In the genomic region with DNA sequence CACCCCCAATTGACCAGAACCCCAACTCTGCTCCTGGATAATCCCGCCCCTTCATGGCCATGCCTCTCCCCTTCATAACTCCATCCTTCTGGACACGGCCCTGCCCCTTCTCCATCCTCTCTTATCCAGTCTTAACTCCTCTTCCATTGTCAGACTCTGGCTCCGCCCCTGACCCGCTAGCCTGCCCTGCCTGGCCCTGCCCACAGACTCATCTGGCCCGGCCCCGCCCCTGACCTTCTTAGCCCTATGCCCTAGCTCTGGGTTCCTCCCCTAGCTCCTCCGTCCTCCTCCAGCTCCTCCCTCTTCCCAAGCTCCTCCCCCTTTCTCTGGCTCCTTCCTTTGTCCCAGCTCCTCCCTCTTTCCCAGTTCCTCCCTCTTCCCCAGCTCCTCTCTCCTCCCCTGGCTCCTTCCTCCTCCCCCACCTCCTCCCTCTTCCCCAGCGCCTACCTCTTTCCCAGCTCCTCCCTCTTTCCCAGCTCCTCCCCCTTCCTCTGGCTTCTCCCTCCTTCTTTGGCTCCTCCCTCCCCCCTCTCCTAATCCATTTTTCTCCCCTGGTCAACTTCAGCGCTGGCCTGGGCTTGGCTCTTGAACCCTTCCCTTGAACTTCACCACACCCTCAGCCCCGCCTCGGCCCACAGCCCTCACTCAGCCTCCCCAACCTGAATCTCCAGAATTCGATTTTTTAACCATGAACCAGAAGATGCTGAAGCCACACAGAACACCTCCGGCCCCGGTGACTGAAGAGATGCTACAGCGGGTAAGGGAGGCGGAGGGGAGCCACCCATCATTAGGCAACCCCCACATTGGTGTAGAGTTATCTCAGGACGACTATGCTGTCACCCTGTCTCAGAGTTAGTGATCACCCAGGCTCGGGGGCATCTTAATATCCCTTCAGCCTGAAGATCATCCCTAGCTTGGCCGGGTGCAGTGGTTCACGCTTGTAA, we compare ENCODE assay signal across 8 cellular contexts. TPM values are rescaled to one million over a fixed set of nuclear protein-coding genes. Genes with fewer than 3 reads are reported as not detected.
DNase-seq lines count a peak whose midpoint lies in the region; ATAC-seq, FAIRE-seq and TF ChIP-seq lines count a peak whose summit lies in the region.

No MANE protein-coding gene starts in this region.

- TF ChIP-seq CTCF in Calu3 (IDR thresholded peaks at IDR 0.05; ENCODE audit: unreplicated experiment) (no peak), GM12878 (IDR thresholded peaks at IDR 0.05 in 2 of 3, conservative IDR thresholded peaks at IDR 0.05 in 1 of 3; ENCODE audit: control insufficient read depth in 2 of 3, extremely low read depth in 1 of 3, insufficient read depth in 1 of 3, low read depth in 3 of 3, low read length in 3 of 3) (no peak)

- H3K36me3 Mint-ChIP-seq in Calu3 (ENCODE audit: insufficient read depth, unreplicated experiment): peaks cover 5% of the 10 kb centered on the region

- no peaks in the 10 kb centered on the region for H3K27me3 ChIP-seq in GM12878 (replicated peaks in 1 of 2; ENCODE audit: control insufficient read depth in 2 of 2, insufficient read depth in 2 of 2, low read length in 1 of 2)
- H3K27me3 ChIP-seq in iPS-15b (ENCODE audit: control insufficient read depth, insufficient read depth, low read length): peaks cover 7% of the 10 kb centered on the region

- H3K27ac Mint-ChIP-seq in Calu3 (ENCODE audit: unreplicated experiment): peak overlapping the region; percentile 36

- no peaks in the 10 kb centered on the region for H4K20me1 ChIP-seq in GM12878 (ENCODE audit: control insufficient read depth, insufficient read depth)

- H3K27ac ChIP-seq in GM12878 (ENCODE audit: control insufficient read depth, insufficient read depth): no peak overlapping the region

- no peaks in the 10 kb centered on the region for H3K9me3 Mint-ChIP-seq in Calu3 (ENCODE audit: low read depth, unreplicated experiment)

- ATAC-seq in GM12878 (peak; percentile 86), HG03520 (IDR thresholded peaks at IDR 0.05; ENCODE audit: unreplicated experiment) (no peak)

- no peak overlapping the region for H3K4me3 Mint-ChIP-seq in Calu3 (ENCODE audit: low read depth, unreplicated experiment)

- POLR2A ChIA-PET in GM12878 (lab: Charles Lee): interaction anchor here (0.6 kb wide), 1 partner anchor 81 kb away, joined by 4 read pairs; no protein-coding TSS in a partner anchor

- no peaks in the 10 kb centered on the region for H3K36me3 ChIP-seq in GM12878 (ENCODE audit: control insufficient read depth in 2 of 2, insufficient read depth in 2 of 2, low read length in 1 of 2)
- H3K36me3 ChIP-seq in iPS-15b (ENCODE audit: control insufficient read depth, insufficient read depth, low read length): no peaks in the 10 kb centered on the region

- SMC1A ChIA-PET in GM12878 (lab: Charles Lee; ENCODE audit: uncharacterized antibody, unreplicated experiment): no interaction called here

- DNase-seq in Calu3 (peak; percentile 69), KBM-7 (peak; percentile 96), RPMI7951 (ENCODE audit: low read depth) (peak; percentile 94), GM12878 (ENCODE audit: low read depth, low spot score) (no peak), middle frontal gyrus (ENCODE audit: extremely low spot score, low spot score) (no peak)
- peak; percentile 77 for DNase-seq in stimulated activated CD4-positive, alpha-beta T cell treated with anti-CD3 and anti-CD28 coated beads, Interleukin-1b, Interleukin-23, amount 100 ng/mL, for 48 hours

- CTCF ChIA-PET in Calu3 (lab: Charles Lee) (interaction anchor here (0.8 kb wide), 2 partner anchors 9 to 123 kb away, joined by 6 read pairs; a partner anchor contains a TSS), GM12878 (lab: Yijun Ruan, JAX) (interaction anchor here (0.8 kb wide), 1 partner anchor 149 kb away, joined by 5 read pairs; no protein-coding TSS in a partner anchor)

- intact Hi-C loops in Calu3 (cut with micrococcal nuclease; ENCODE audit: unreplicated experiment): no loop called here
- intact Hi-C loops in GM12878 (cut with micrococcal nuclease; ENCODE audit: unreplicated experiment): no loop called here

- FAIRE-seq in GM12878 (lab: Jason Lieb, UNC): no peak

- H3K4me1 ChIP-seq in GM12878 (ENCODE audit: control insufficient read depth, insufficient read depth, low read length) (no peaks in the 10 kb centered on the region), iPS-15b (ENCODE audit: control insufficient read depth, insufficient read depth, low read length) (peaks cover 4% of the 10 kb centered on the region)

- BruUV-seq in Calu3 (replicated peaks; lab: Mats Ljungman, UMichigan) (no TSS peak), GM12878 (replicated peaks; lab: Mats Ljungman, UMichigan) (no TSS peak)

- in situ Hi-C loops in KBM-7 (cut with MboI; ENCODE audit: low pct_unique_long_range_greater_than_20kb, low sequenced_read_pairs) (no loop called here), GM12878 (cut with MboI) (no loop called here)

- no peak overlapping the region for H2AFZ ChIP-seq in GM12878 (ENCODE audit: control insufficient read depth, low read depth, low read length)

- H3K4me3 ChIP-seq in GM12878 (no peak overlapping the region), iPS-15b (ENCODE audit: low read depth, low read length) (peak overlapping the region; percentile 54)

- TF ChIP-seq EP300 in GM12878 (IDR thresholded peaks at IDR 0.05; ENCODE audit: borderline replicate concordance in 1 of 2, control insufficient read depth in 1 of 2, low read depth in 2 of 2, low read length in 2 of 2): no peak

- peaks cover 8% of the 10 kb centered on the region for H3K4me1 Mint-ChIP-seq in Calu3 (ENCODE audit: low read depth, unreplicated experiment)

- RAD21 ChIA-PET in GM12878 (lab: Charles Lee; ENCODE audit: unreplicated experiment): interaction anchor here (0.6 kb wide), 1 partner anchor 408 kb away, joined by 3 read pairs; no protein-coding TSS in a partner anchor

- WGBS in GM12878 (ENCODE audit: insufficient coverage, insufficient replicate concordance, low lambda C conversion rate, missing lambda C conversion rate): 22% methylated on average over 18 of the region's 20 CpGs

- TF ChIP-seq RAD21 in GM12878 (IDR thresholded peaks at IDR 0.05; ENCODE audit: insufficient read depth, low read depth, low read length): no peak

- H3K9me3 ChIP-seq in GM12878 (replicated peaks; ENCODE audit: control insufficient read depth, insufficient read depth, low read length): no peaks in the 10 kb centered on the region
- H3K9me3 ChIP-seq in iPS-15b (ENCODE audit: control insufficient read depth, insufficient read depth, low read length): no peaks in the 10 kb centered on the region

- no peak overlapping the region for H3K4me2 ChIP-seq in GM12878 (ENCODE audit: control insufficient read depth, insufficient read depth)

- peaks cover 12% of the 10 kb centered on the region for H3K27me3 Mint-ChIP-seq in Calu3 (ENCODE audit: unreplicated experiment)

- no peak overlapping the region for H3K9ac ChIP-seq in GM12878 (ENCODE audit: control insufficient read depth, insufficient read depth, low read length)
- H3K9ac ChIP-seq in iPS-15b (ENCODE audit: low read depth, low read length): no peak overlapping the region

- no peak for TF ChIP-seq POLR2A in GM12878 (IDR thresholded peaks at IDR 0.05; ENCODE audit: low read depth, low read length)

- H3K79me2 ChIP-seq in GM12878 (ENCODE audit: control insufficient read depth, insufficient read depth, low read length): no peaks in the 10 kb centered on the region

RNA-seq across cellular contexts. Expression of a gene that starts 9.2 kb away (rescaled TPM):
- 22.6 and 23.8 TPM in 2 replicates for total RNA-seq in Calu3 (2022)
- 35.8 and 50.3 TPM in 2 replicates for total RNA-seq in RPMI7951 (2014; rRNA removed; shearing (Covaris generic))
- total RNA-seq in GM12878 (2013; cell fraction: nucleolus; rRNA removed): 2.5 and 3.0 TPM in 2 replicates
- 2.1 and 3.0 TPM in 2 replicates for total RNA-seq in GM12878 (2014; rRNA removed)
- total RNA-seq in GM12878 (2014; rRNA removed; fragmentation: Illumina TruSeq; extraction: Trizol): 1.8 and 1.9 TPM in 2 replicates
- total RNA-seq in GM12878 (2021): 4.9 and 6.3 TPM in 2 replicates
- polyA plus RNA-seq in GM12878 (2011; ENCODE audit: low read depth): 2.0 TPM
- 0.13 and 0.50 TPM in 2 replicates for polyA plus RNA-seq in GM12878 (2011; rRNA removed)
- 0.89 and 1.5 TPM in 2 replicates for polyA plus RNA-seq in GM12878 (2011; cell fraction: cytosol; rRNA removed)
- polyA plus RNA-seq in GM12878 (2011; cell fraction: nucleus; rRNA removed): 0.43 and 0.63 TPM in 2 replicates
- 7.2 and 7.6 TPM in 2 replicates for polyA plus RNA-seq in GM12878 (2012)
- polyA plus RNA-seq in GM12878 (2014; fragmentation: Illumina TruSeq; extraction: Trizol): 4.1 and 5.5 TPM in 2 replicates
- under 1 TPM in 1 of 2 experiments, not detected in 1; 0.09 TPM for polyA plus RNA-seq in GM12878 (2014; fragmentation: Nextera tagmentation; extraction: Ambion mirVana)
- polyA plus RNA-seq in GM12878 (2014; rRNA removed): 2.2 and 4.0 TPM in 2 replicates
- under 1 TPM; 0.59 to 0.96 TPM for polyA plus RNA-seq in GM12878 (2016; fragmentation: Nextera tagmentation; extraction: Ambion mirVana)
- polyA minus RNA-seq in GM12878 (2011; rRNA and poly(A)+ RNA removed): 0.15 TPM in 1 of 2 replicates, not detected in the other
- 0.62 TPM in 1 of 2 replicates, not detected in the other for polyA minus RNA-seq in GM12878 (2011; cell fraction: cytosol; rRNA and poly(A)+ RNA removed)
- polyA minus RNA-seq in GM12878 (2011; cell fraction: nucleus; rRNA and poly(A)+ RNA removed): 0.24 and 0.57 TPM in 2 replicates

RNA-seq across cellular contexts. Expression of a gene that starts 15.8 kb away (rescaled TPM):
- total RNA-seq in Calu3 (2022) (13.1 TPM in 2 replicates), GM12878 (2014; rRNA removed) (2.2 and 2.8 TPM in 2 replicates), GM12878 (2014; rRNA removed; fragmentation: Illumina TruSeq; extraction: Trizol) (2.3 and 3.0 TPM in 2 replicates), GM12878 (2021) (10.9 and 13.9 TPM in 2 replicates)
- total RNA-seq in RPMI7951 (2014; rRNA removed; shearing (Covaris generic)): 2.0 and 3.5 TPM in 2 replicates
- total RNA-seq in GM12878 (2013; cell fraction: nucleolus; rRNA removed): 9.1 and 9.6 TPM in 2 replicates
- polyA plus RNA-seq in GM12878 (2011; ENCODE audit: low read depth): 2.7 TPM
- polyA plus RNA-seq in GM12878 (2011; rRNA removed) (2.8 and 6.0 TPM in 2 replicates), GM12878 (2014; fragmentation: Illumina TruSeq; extraction: Trizol) (1.9 and 3.7 TPM in 2 replicates), GM12878 (2014; fragmentation: Nextera tagmentation; extraction: Ambion mirVana) (1 to 10 TPM in 1 of 2 experiments, under 1 TPM in 1; 0.42 to 1.4 TPM), GM12878 (2014; rRNA removed) (13.6 and 15.6 TPM in 2 replicates), GM12878 (2016; fragmentation: Nextera tagmentation; extraction: Ambion mirVana) (10 to 100 TPM; 12.4 to 14.4 TPM)
- polyA plus RNA-seq in GM12878 (2011; cell fraction: cytosol; rRNA removed): 5.7 and 8.7 TPM in 2 replicates
- polyA plus RNA-seq in GM12878 (2011; cell fraction: nucleus; rRNA removed): 26.1 and 38.4 TPM in 2 replicates
- 5.5 and 6.2 TPM in 2 replicates for polyA plus RNA-seq in GM12878 (2012)
- polyA minus RNA-seq in GM12878 (2011; rRNA and poly(A)+ RNA removed): 8.1 and 11.8 TPM in 2 replicates
- 2.9 and 3.7 TPM in 2 replicates for polyA minus RNA-seq in GM12878 (2011; cell fraction: cytosol; rRNA and poly(A)+ RNA removed)
- 3.7 and 7.2 TPM in 2 replicates for polyA minus RNA-seq in GM12878 (2011; cell fraction: nucleus; rRNA and poly(A)+ RNA removed)

RNA-seq across cellular contexts. Expression of a gene that starts 17.8 kb away (rescaled TPM):
- total RNA-seq in Calu3 (2022): 1.3 and 3.4 TPM in 2 replicates
- total RNA-seq in RPMI7951 (2014; rRNA removed; shearing (Covaris generic)): 0.36 and 3.2 TPM in 2 replicates
- not detected in 2 replicates for total RNA-seq in GM12878 (2013; cell fraction: nucleolus; rRNA removed)
- 0.73 and 0.82 TPM in 2 replicates for total RNA-seq in GM12878 (2014; rRNA removed)
- total RNA-seq in GM12878 (2014; rRNA removed; fragmentation: Illumina TruSeq; extraction: Trizol): 0.40 and 0.51 TPM in 2 replicates
- 1.0 and 1.8 TPM in 2 replicates for total RNA-seq in GM12878 (2021)
- 0.68 TPM for polyA plus RNA-seq in GM12878 (2011; ENCODE audit: low read depth)
- 0.19 and 0.29 TPM in 2 replicates for polyA plus RNA-seq in GM12878 (2011; rRNA removed)
- 1.0 and 1.6 TPM in 2 replicates for polyA plus RNA-seq in GM12878 (2011; cell fraction: cytosol; rRNA removed)
- polyA plus RNA-seq in GM12878 (2011; cell fraction: nucleus; rRNA removed): 1.0 and 1.1 TPM in 2 replicates
- 1.1 and 1.2 TPM in 2 replicates for polyA plus RNA-seq in GM12878 (2012)
- polyA plus RNA-seq in GM12878 (2014; fragmentation: Illumina TruSeq; extraction: Trizol): 0.38 TPM in 1 of 2 replicates, not detected in the other
- polyA plus RNA-seq in GM12878 (2014; fragmentation: Nextera tagmentation; extraction: Ambion mirVana): under 1 TPM in 1 of 2 experiments, not detected in 1; 0.05 TPM
- polyA plus RNA-seq in GM12878 (2014; rRNA removed): 1.2 and 1.6 TPM in 2 replicates
- polyA plus RNA-seq in GM12878 (2016; fragmentation: Nextera tagmentation; extraction: Ambion mirVana): 1 to 10 TPM; 1.5 to 1.7 TPM
- 0.41 TPM in 1 of 2 replicates, not detected in the other for polyA minus RNA-seq in GM12878 (2011; rRNA and poly(A)+ RNA removed)
- not detected in 2 replicates for polyA minus RNA-seq in GM12878 (2011; cell fraction: cytosol; rRNA and poly(A)+ RNA removed)
- polyA minus RNA-seq in GM12878 (2011; cell fraction: nucleus; rRNA and poly(A)+ RNA removed): 0.96 TPM in 1 of 2 replicates, not detected in the other

RNA-seq across cellular contexts. Expression of a gene that starts 28.9 kb away (rescaled TPM):
- total RNA-seq in Calu3 (2022) (51.3 and 60.1 TPM in 2 replicates), GM12878 (2014; rRNA removed) (47.9 and 56.8 TPM in 2 replicates), GM12878 (2014; rRNA removed; fragmentation: Illumina TruSeq; extraction: Trizol) (18.7 and 19.2 TPM in 2 replicates), GM12878 (2021) (105 and 113 TPM in 2 replicates)
- total RNA-seq in RPMI7951 (2014; rRNA removed; shearing (Covaris generic)): 44.7 and 51.5 TPM in 2 replicates
- total RNA-seq in GM12878 (2013; cell fraction: nucleolus; rRNA removed): 136 and 138 TPM in 2 replicates
- polyA plus RNA-seq in GM12878 (2011; ENCODE audit: low read depth): 21.5 TPM
- polyA plus RNA-seq in GM12878 (2011; rRNA removed) (9.2 and 16.3 TPM in 2 replicates), GM12878 (2014; fragmentation: Illumina TruSeq; extraction: Trizol) (9.4 and 23.2 TPM in 2 replicates), GM12878 (2014; fragmentation: Nextera tagmentation; extraction: Ambion mirVana) (1 to 10 TPM in 1 of 2 experiments, under 1 TPM in 1; 0.95 to 8.4 TPM), GM12878 (2014; rRNA removed) (67.9 and 72.2 TPM in 2 replicates), GM12878 (2016; fragmentation: Nextera tagmentation; extraction: Ambion mirVana) (10 to 100 TPM; 64.7 to 65.3 TPM)
- polyA plus RNA-seq in GM12878 (2011; cell fraction: cytosol; rRNA removed): 26.4 and 32.8 TPM in 2 replicates
- polyA plus RNA-seq in GM12878 (2011; cell fraction: nucleus; rRNA removed): 99.0 and 144 TPM in 2 replicates
- polyA plus RNA-seq in GM12878 (2012): 52.2 and 53.4 TPM in 2 replicates
- 22.1 and 68.2 TPM in 2 replicates for polyA minus RNA-seq in GM12878 (2011; rRNA and poly(A)+ RNA removed)
- polyA minus RNA-seq in GM12878 (2011; cell fraction: cytosol; rRNA and poly(A)+ RNA removed): 25.2 and 52.8 TPM in 2 replicates
- 45.3 and 83.2 TPM in 2 replicates for polyA minus RNA-seq in GM12878 (2011; cell fraction: nucleus; rRNA and poly(A)+ RNA removed)

Comparison
In these comparisons a context has a peak if more than half of its experiments do, and no peak if none do; other contexts are left out.
1. DNase-seq: peak in Calu3 (single experiment), KBM-7 (single experiment), RPMI7951 (single experiment) and stimulated activated CD4-positive, alpha-beta T cell treated with anti-CD3 and anti-CD28 coated beads, Interleukin-1b, Interleukin-23, amount 100 ng/mL, for 48 hours (single experiment); none in GM12878 (single experiment) and middle frontal gyrus (single experiment).